Comparison of ENCODE assay signal across 1 cellular context in the genomic region with DNA sequence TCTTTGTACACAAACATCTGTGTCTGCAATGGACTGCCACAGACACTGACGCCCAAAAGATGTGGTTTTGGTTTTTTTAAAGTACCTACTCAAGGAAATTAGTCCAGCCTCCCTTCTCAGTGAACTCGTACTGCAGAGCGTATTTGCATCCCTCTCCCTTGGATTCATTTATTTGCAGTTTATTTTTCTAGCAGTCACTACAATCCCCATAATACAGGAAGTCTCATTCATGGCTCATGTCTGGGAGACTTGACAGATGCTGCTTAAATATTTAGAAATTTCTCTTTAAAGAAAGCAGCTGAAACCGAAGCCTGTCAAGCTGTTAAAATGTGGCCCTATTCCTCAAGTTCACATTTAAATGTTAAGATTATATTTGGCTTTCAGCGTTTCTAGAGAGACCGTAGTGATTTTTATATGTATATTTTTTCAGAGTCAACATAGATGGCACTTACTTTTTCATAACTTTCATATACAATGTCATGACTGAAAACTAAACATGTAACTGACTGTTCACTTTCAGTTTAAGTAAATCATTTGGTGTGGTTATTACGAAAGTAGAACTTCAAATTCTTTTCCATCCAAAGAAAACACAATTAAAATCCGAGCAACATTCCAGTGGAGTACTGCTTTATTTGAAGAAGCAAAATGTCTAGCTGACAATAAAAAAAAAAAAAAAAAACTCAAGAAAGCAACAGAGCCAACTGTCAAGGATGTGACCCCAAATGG.
TF ChIP-seq lines count a peak whose summit lies in the region.

No MANE protein-coding gene starts in this region.

TF ChIP-seq in endothelial cell of umbilical vein, 7 proteins besides CTCF, POLR2A, EP300 and RAD21 (continued from another document):
- TF ChIP-seq GATA2 (IDR thresholded peaks at IDR 0.05; ENCODE audit: insufficient read depth, insufficient read length, low read depth, low read length), result no peak
- no peak for TF ChIP-seq MYC (IDR thresholded peaks at IDR 0.05; ENCODE audit: low read depth, low read length)
- TF ChIP-seq EZH2 (IDR thresholded peaks at IDR 0.05; ENCODE audit: borderline replicate concordance, low read depth, low read length, severe bottlenecking), result no peak
